Comparison of ENCODE assay signal across 8 cellular contexts in genomic region chr14:24368562-24369252, GRCh38. TPM values are rescaled to one million over a fixed set of nuclear protein-coding genes. Genes with fewer than 3 reads are reported as not detected.
DNase-seq lines count a peak whose midpoint lies in the region; ATAC-seq, FAIRE-seq and TF ChIP-seq lines count a peak whose summit lies in the region.

No MANE protein-coding gene starts in this region.

- CTCF ChIA-PET in naive thymus-derived CD4-positive, alpha-beta T cell (lab: Charles Lee), result no interaction called here

- TF ChIP-seq CTCF in esophagus squamous epithelium (IDR thresholded peaks at IDR 0.05), result no peak

- peak overlapping the region in 3 of 4 donors; percentile 21 to 51 (median 41) for H3K4me3 Mint-ChIP-seq in CD4-positive, CD25-positive, alpha-beta regulatory T cell
- H3K4me3 Mint-ChIP-seq in naive thymus-derived CD4-positive, alpha-beta T cell, result peak overlapping the region; percentile 18 to 84 (median 70)

- intact Hi-C loops in esophagus squamous epithelium (cut with DNase I), result loop anchor here (5.0 kb wide), 1 partner anchor 64 kb away; no protein-coding TSS in a partner anchor
- intact Hi-C loops in naive thymus-derived CD4-positive, alpha-beta T cell (cut with micrococcal nuclease), result loop anchor here in 1 of 2 donors (5.0 kb wide), 1 partner anchor 44 kb away; no protein-coding TSS in a partner anchor

- H3K36me3 Mint-ChIP-seq in CD4-positive, CD25-positive, alpha-beta regulatory T cell, result no peaks in the 10 kb centered on the region
- no peaks in the 10 kb centered on the region for H3K36me3 Mint-ChIP-seq in naive thymus-derived CD4-positive, alpha-beta T cell

- H3K4me1 ChIP-seq in CD4-positive, CD25-positive, alpha-beta regulatory T cell (ENCODE audit: control insufficient read depth, insufficient read depth, low read length, poor library complexity, severe bottlenecking), result peaks cover 37% of the 10 kb centered on the region
- peaks cover 24 to 86% (median 24%) of the 10 kb centered on the region in 3 donors for H3K4me1 ChIP-seq in esophagus squamous epithelium
- peaks cover 12 to 26% of the 10 kb centered on the region in 2 donors for H3K4me1 ChIP-seq in naive thymus-derived CD4-positive, alpha-beta T cell (ENCODE audit: control insufficient read depth in 2 of 2, insufficient read depth in 2 of 2, low read length in 2 of 2)

- TF ChIP-seq POLR2A in esophagus squamous epithelium (IDR thresholded peaks at IDR 0.05), result peak in 1 of 4 donors; percentile 44

- H3K4me1 Mint-ChIP-seq in CD4-positive, CD25-positive, alpha-beta regulatory T cell, result peaks cover 0 to 30% (median 16%) of the 10 kb centered on the region in 4 donors
- H3K4me1 Mint-ChIP-seq in naive thymus-derived CD4-positive, alpha-beta T cell, result peaks cover 23 to 36% (median 29%) of the 10 kb centered on the region in 7 donors

- H3K27ac Mint-ChIP-seq in CD4-positive, CD25-positive, alpha-beta regulatory T cell, result no peak overlapping the region
- H3K27ac Mint-ChIP-seq in naive thymus-derived CD4-positive, alpha-beta T cell, result no peak overlapping the region

- no peaks in the 10 kb centered on the region for H3K9me3 Mint-ChIP-seq in CD4-positive, CD25-positive, alpha-beta regulatory T cell
- peaks cover 0 to 2% (median 0%) of the 10 kb centered on the region in 11 donors for H3K9me3 Mint-ChIP-seq in naive thymus-derived CD4-positive, alpha-beta T cell

- 0% methylated on average over 4 of the region's 52 CpGs; no CpG with 5 or more reads in 1 of the 2 donors for WGBS in esophagus squamous epithelium, 2 donors

- H3K27me3 Mint-ChIP-seq in CD4-positive, CD25-positive, alpha-beta regulatory T cell, result peaks cover 67% of the 10 kb centered on the region
- peaks cover 30 to 52% (median 33%) of the 10 kb centered on the region in 5 donors for H3K27me3 Mint-ChIP-seq in naive thymus-derived CD4-positive, alpha-beta T cell

- no peak for ATAC-seq in CD4-positive, CD25-positive, alpha-beta regulatory T cell (ENCODE audit: low read depth in 2 of 2)
- peak; percentile 50 for ATAC-seq in naive thymus-derived CD4-positive, alpha-beta T cell
- ATAC-seq in HG03139 (IDR thresholded peaks at IDR 0.05; ENCODE audit: unreplicated experiment) (no peak), left lobe of liver (no peak)

- peak; percentile 9 to 16 (median 10) for DNase-seq in CD4-positive, CD25-positive, alpha-beta regulatory T cell
- DNase-seq in HTR-8/SVneo (ENCODE audit: insufficient read length, low spot score) (peak; percentile 14), esophagus squamous epithelium (lab: John Stamatoyannopoulos, UW) (no peak), inferior parietal cortex (ENCODE audit: extremely low spot score) (no peak), left lobe of liver (ENCODE audit: low spot score) (no peak)
- DNase-seq in activated CD4-positive, alpha-beta T cell treated with anti-CD3 and anti-CD28 coated beads, Interleukin-2, amount 50 U/mL, for 48 hours, result peak; percentile 7 to 9
- DNase-seq in naive thymus-derived CD4-positive, alpha-beta T cell, result peak in 2 of 9 donors; percentile 18 to 41

- FAIRE-seq in HTR-8/SVneo (lab: Jason Lieb, UNC), result no peak

- H3K36me3 ChIP-seq in CD4-positive, CD25-positive, alpha-beta regulatory T cell (ENCODE audit: control insufficient read depth, insufficient read depth, low read length), result no peaks in the 10 kb centered on the region
- peaks cover 0 to 9% (median 0%) of the 10 kb centered on the region in 3 donors for H3K36me3 ChIP-seq in esophagus squamous epithelium
- no peaks in the 10 kb centered on the region for H3K36me3 ChIP-seq in naive thymus-derived CD4-positive, alpha-beta T cell (ENCODE audit: control insufficient read depth in 2 of 3, insufficient read depth in 3 of 3, low read length in 3 of 3)

- POLR2A ChIA-PET in naive thymus-derived CD4-positive, alpha-beta T cell (lab: Charles Lee), result no interaction called here

- H3K9me3 ChIP-seq in CD4-positive, CD25-positive, alpha-beta regulatory T cell (ENCODE audit: control insufficient read depth in 2 of 2, low read length in 2 of 2), result no peaks in the 10 kb centered on the region
- no peaks in the 10 kb centered on the region for H3K9me3 ChIP-seq in esophagus squamous epithelium
- H3K9me3 ChIP-seq in naive thymus-derived CD4-positive, alpha-beta T cell (ENCODE audit: control insufficient read depth in 2 of 3, low read length in 3 of 3), result no peaks in the 10 kb centered on the region

- H3K27me3 ChIP-seq in CD4-positive, CD25-positive, alpha-beta regulatory T cell (ENCODE audit: control insufficient read depth, insufficient read depth, low read length), result peaks cover 24% of the 10 kb centered on the region
- peaks cover 0 to 19% (median 0%) of the 10 kb centered on the region in 4 donors for H3K27me3 ChIP-seq in esophagus squamous epithelium
- peaks cover 10 to 20% of the 10 kb centered on the region in 2 donors for H3K27me3 ChIP-seq in naive thymus-derived CD4-positive, alpha-beta T cell (ENCODE audit: control insufficient read depth in 2 of 2, insufficient read depth in 2 of 2, low read length in 2 of 2)

- no peak overlapping the region for H3K27ac ChIP-seq in CD4-positive, CD25-positive, alpha-beta regulatory T cell (ENCODE audit: insufficient read depth, low read length, poor library complexity, severe bottlenecking)
- H3K27ac ChIP-seq in esophagus squamous epithelium, result peak overlapping the region; percentile 81 to 96 (median 92)
- H3K27ac ChIP-seq in naive thymus-derived CD4-positive, alpha-beta T cell (ENCODE audit: low read depth, low read length), result no peak overlapping the region

- H3K4me3 ChIP-seq in CD4-positive, CD25-positive, alpha-beta regulatory T cell (ENCODE audit: low read depth, low read length), result no peak overlapping the region
- H3K4me3 ChIP-seq in esophagus squamous epithelium, result peak overlapping the region; percentile 23 to 74 (median 62)
- H3K4me3 ChIP-seq in naive thymus-derived CD4-positive, alpha-beta T cell (ENCODE audit: low read length), result no peak overlapping the region

RNA-seq across cellular contexts. Expression of gene NFATC4, which starts 0.7 kb away (rescaled TPM):
- total RNA-seq in CD4-positive, CD25-positive, alpha-beta regulatory T cell, result not detected
- polyA plus RNA-seq in CD4-positive, CD25-positive, alpha-beta regulatory T cell, result not detected
- total RNA-seq in esophagus squamous epithelium, result 10 to 100 TPM in 2 of 4 donors, 1 to 10 TPM in 2; 2.7 to 22.5 (median 9.2) TPM
- not detected for total RNA-seq in naive thymus-derived CD4-positive, alpha-beta T cell
- not detected for polyA plus RNA-seq in naive thymus-derived CD4-positive, alpha-beta T cell
- total RNA-seq in left lobe of liver, result 1.4 TPM

RNA-seq across cellular contexts. Expression of gene RIPK3, which starts 28.9 kb away (rescaled TPM):
- total RNA-seq in CD4-positive, CD25-positive, alpha-beta regulatory T cell, result 41.2 TPM
- 10 to 100 TPM; 14.9 to 24.6 (median 19.4) TPM for polyA plus RNA-seq in CD4-positive, CD25-positive, alpha-beta regulatory T cell
- total RNA-seq in esophagus squamous epithelium (10 to 100 TPM; 10.3 to 21.4 (median 12.7) TPM), left lobe of liver (0.68 TPM)
- 10 to 100 TPM; 19.9 to 47.5 (median 36.8) TPM for total RNA-seq in naive thymus-derived CD4-positive, alpha-beta T cell
- 10 to 100 TPM in 1 of 2 donors, 1 to 10 TPM in 1; 8.2 to 11.7 TPM for polyA plus RNA-seq in naive thymus-derived CD4-positive, alpha-beta T cell

RNA-seq across cellular contexts. Expression of gene NYNRIN, which starts 30.1 kb away (rescaled TPM):
- 0.22 TPM for total RNA-seq in CD4-positive, CD25-positive, alpha-beta regulatory T cell
- polyA plus RNA-seq in CD4-positive, CD25-positive, alpha-beta regulatory T cell, result under 1 TPM in 1 of 4 donors, not detected in 3; 0.02 TPM
- total RNA-seq in esophagus squamous epithelium (10 to 100 TPM in 3 of 4 donors, 1 to 10 TPM in 1; 4.7 to 14.7 (median 11.8) TPM), left lobe of liver (2.3 TPM)
- total RNA-seq in naive thymus-derived CD4-positive, alpha-beta T cell, result 1 to 10 TPM in 1 of 5 experiments, under 1 TPM in 4; 0.08 to 1.3 (median 0.11) TPM
- not detected for polyA plus RNA-seq in naive thymus-derived CD4-positive, alpha-beta T cell

RNA-seq across cellular contexts. Expression of gene ADCY4, which starts 33.8 kb away (rescaled TPM):
- total RNA-seq in CD4-positive, CD25-positive, alpha-beta regulatory T cell, result 10.7 TPM
- polyA plus RNA-seq in CD4-positive, CD25-positive, alpha-beta regulatory T cell, result under 1 TPM in 2 of 4 donors, not detected in 2; 0.32 to 0.39 TPM
- total RNA-seq in esophagus squamous epithelium (10 to 100 TPM in 2 of 4 donors, 1 to 10 TPM in 2; 3.1 to 23.1 (median 11.7) TPM), left lobe of liver (5.5 TPM)
- total RNA-seq in naive thymus-derived CD4-positive, alpha-beta T cell, result 10 to 100 TPM in 1 of 5 experiments, 1 to 10 TPM in 4; 4.6 to 10.2 (median 6.1) TPM
- polyA plus RNA-seq in naive thymus-derived CD4-positive, alpha-beta T cell, result under 1 TPM in 1 of 2 donors, not detected in 1; 0.25 TPM

RNA-seq across cellular contexts. Expression of gene LTB4R, which starts 57.4 kb away (rescaled TPM):
- 17.5 TPM for total RNA-seq in CD4-positive, CD25-positive, alpha-beta regulatory T cell
- 1 to 10 TPM; 3.5 to 7.8 (median 6.3) TPM for polyA plus RNA-seq in CD4-positive, CD25-positive, alpha-beta regulatory T cell
- total RNA-seq in esophagus squamous epithelium, result 10 to 100 TPM; 47.9 to 99.9 (median 85.4) TPM
- 10 to 100 TPM; 14.1 to 28.8 (median 26.3) TPM for total RNA-seq in naive thymus-derived CD4-positive, alpha-beta T cell
- 1 to 10 TPM; 9.1 to 9.4 TPM for polyA plus RNA-seq in naive thymus-derived CD4-positive, alpha-beta T cell
- 7.2 TPM for total RNA-seq in left lobe of liver

Comparison
In these comparisons a context has a peak if more than half of its experiments do, and no peak if none do; other contexts are left out.
1. DNase-seq: peak in CD4-positive, CD25-positive, alpha-beta regulatory T cell (3 of 3), HTR-8/SVneo (single experiment) and activated CD4-positive, alpha-beta T cell treated with anti-CD3 and anti-CD28 coated beads, Interleukin-2, amount 50 U/mL, for 48 hours (2 of 2); none in esophagus squamous epithelium (single experiment), inferior parietal cortex (single experiment) and left lobe of liver (single experiment).
2. H3K27ac ChIP-seq: peak in esophagus squamous epithelium (4 of 4); none in CD4-positive, CD25-positive, alpha-beta regulatory T cell (single experiment) and naive thymus-derived CD4-positive, alpha-beta T cell (single experiment).
3. H3K4me3 ChIP-seq: peak in esophagus squamous epithelium (4 of 4); none in CD4-positive, CD25-positive, alpha-beta regulatory T cell (single experiment) and naive thymus-derived CD4-positive, alpha-beta T cell (single experiment).